Comparison of ENCODE assay signal across 20 cellular contexts in genomic region chr10:98950106-98950505, GRCh38.
"Had no signal": no experiment of that assay in that cellular context is flagged by ENCODE, and none has a peak within 500 bp of the region (broad histone marks: within the 10 kb centered on the region; RNA-seq: fewer than 3 reads in every experiment).

No MANE protein-coding gene starts in this region.

- H3K79me2 ChIP-seq: hepatocyte had no signal

- H3K27ac Mint-ChIP-seq: memory B cell; natural killer cell treated with Interleukin-12 subunit alpha and Interleukin-12 subunit beta and Interleukin-15 and Interleukin-18, amount 100 ng/mL, for 72 hours; neural progenitor cell; progenitor cell of endocrine pancreas had no signal

- H3K36me3 ChIP-seq: esophagus muscularis mucosa, left ventricle myocardium inferior, lower lobe of right lung, neural progenitor cell, pancreas had no signal

- H3K4me1 Mint-ChIP-seq: memory B cell, neural progenitor cell had no signal

- H3K27me3 ChIP-seq: esophagus muscularis mucosa, hepatocyte, neural progenitor cell, pancreas had no signal

- H3K4me3 Mint-ChIP-seq: memory B cell; mesothelial cell of epicardium; natural killer cell treated with Interleukin-12 subunit alpha and Interleukin-12 subunit beta and Interleukin-15 and Interleukin-18, amount 100 ng/mL, for 72 hours; neural progenitor cell had no signal

- DNase-seq: effector memory CD4-positive, alpha-beta T cell; foreskin fibroblast; kidney; left cardiac atrium; left ventricle myocardium inferior; lower lobe of right lung; nucleus accumbens; pancreas; right cardiac atrium; small intestine; stimulated activated CD4-positive, alpha-beta T cell treated with anti-CD3 and anti-CD28 coated beads, Interleukin-2, amount 100 ng/mL, for 48 hours; stimulated activated naive CD4-positive, alpha-beta T cell treated with Interleukin-2 at 50 U/mL for 16 hours had no signal

- H3K9me3 Mint-ChIP-seq: neural progenitor cell had no signal

- H3K4me3 ChIP-seq: esophagus muscularis mucosa, hepatocyte, left ventricle myocardium inferior, lower lobe of right lung, neural progenitor cell, pancreas had no signal

- H3K27me3 Mint-ChIP-seq: natural killer cell treated with Interleukin-12 subunit alpha and Interleukin-12 subunit beta and Interleukin-15 and Interleukin-18, amount 100 ng/mL, for 72 hours; progenitor cell of endocrine pancreas had no signal

- H2AFZ ChIP-seq: hepatocyte, neural progenitor cell had no signal

- H3K4me1 ChIP-seq: left ventricle myocardium inferior, lower lobe of right lung, neural progenitor cell, pancreas had no signal

- H3K9me3 ChIP-seq: esophagus muscularis mucosa, left ventricle myocardium inferior, lower lobe of right lung, pancreas had no signal

- ATAC-seq: left cardiac atrium; lower lobe of right lung; natural killer cell treated with Interleukin-12 subunit alpha and Interleukin-12 subunit beta and Interleukin-15 and Interleukin-18, amount 100 ng/mL, for 72 hours; pancreas; right cardiac atrium had no signal

- H3K4me2 ChIP-seq: neural progenitor cell had no signal

- H3K27ac ChIP-seq: epithelial cell of prostate, hepatocyte, left ventricle myocardium inferior, lower lobe of right lung, neural progenitor cell, pancreas had no signal

- H3K36me3 Mint-ChIP-seq: memory B cell; mesothelial cell of epicardium; natural killer cell treated with Interleukin-12 subunit alpha and Interleukin-12 subunit beta and Interleukin-15 and Interleukin-18, amount 100 ng/mL, for 72 hours; neural progenitor cell had no signal
